8 cellular contexts compared by ENCODE assay signal in the genomic region with DNA sequence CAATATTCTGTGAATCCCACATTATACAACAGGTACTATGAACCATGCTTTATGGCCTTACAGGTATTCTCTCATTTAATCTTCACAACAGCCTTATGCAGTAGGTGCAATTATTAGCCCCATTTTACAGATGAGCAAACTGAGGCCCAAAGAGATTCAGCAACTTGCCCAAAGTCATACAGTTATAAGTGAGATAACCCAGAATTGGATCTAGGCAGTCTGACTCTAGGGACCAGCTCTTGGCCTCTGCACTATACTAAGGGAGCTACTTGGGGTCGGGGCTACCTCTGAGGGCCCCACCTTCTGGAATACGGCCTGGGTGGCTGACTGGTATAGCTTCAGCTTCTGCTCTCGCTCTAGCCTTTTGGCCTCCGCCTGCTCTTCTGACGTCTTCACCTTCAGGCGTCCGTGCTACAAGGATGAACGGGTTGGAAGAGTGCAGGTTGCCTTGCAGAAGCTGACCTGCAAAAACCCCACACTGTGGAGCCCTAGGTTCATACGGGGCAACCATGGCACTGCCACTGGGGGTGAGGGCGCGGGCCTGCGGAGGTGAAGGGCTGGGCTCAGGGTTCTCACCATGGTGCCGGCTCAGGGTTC. TPM values are rescaled to one million over a fixed set of nuclear protein-coding genes. Genes with fewer than 3 reads are reported as not detected.
DNase-seq lines count a peak whose midpoint lies in the region; ATAC-seq and TF ChIP-seq lines count a peak whose summit lies in the region.

No MANE protein-coding gene starts in this region.

- H3K9me2 ChIP-seq in GM23248 (ENCODE audit: insufficient read depth) (no peaks in the 10 kb centered on the region), PC-3 (replicated peaks; ENCODE audit: low read length) (no peaks in the 10 kb centered on the region)

- intact Hi-C loops in PC-3 (cut with micrococcal nuclease) = loop anchor here (2.0 kb wide), 2 partner anchors 26 to 28 kb away; a partner anchor contains a TSS

- TSS peak; percentile 56 for BruUV-seq in PC-3 (replicated peaks; lab: Mats Ljungman, UMichigan)

- CTCF ChIA-PET in PC-3 (lab: Charles Lee) = interaction anchor here (0.6 to 1.5 kb wide), 4 partner anchors 26 to 36 kb away, joined by 3 to 9 read pairs (median 4); a partner anchor contains a TSS

- H3K36me3 ChIP-seq in GM23248 (ENCODE audit: low read depth) (no peaks in the 10 kb centered on the region), PC-3 (ENCODE audit: low read depth, low read length) (no peaks in the 10 kb centered on the region), parathyroid adenoma (ENCODE audit: control insufficient read depth, insufficient read depth, low read length) (no peaks in the 10 kb centered on the region)

- WGBS in GM23248 (ENCODE audit: low coverage in 1 of 2, low lambda C conversion rate in 2 of 2, missing lambda C conversion rate in 2 of 2), 2 experiments = 11 to 12% methylated on average over 13 of the region's 13 CpGs

- H3K27ac ChIP-seq in GM23248 (no peak overlapping the region), PC-3 (ENCODE audit: low read length) (peak overlapping the region; percentile 76; the same call in 1 of the 2 replicates), epithelial cell of prostate (peak overlapping the region; percentile 100), parathyroid adenoma (peak overlapping the region; percentile 93)

- H2AFZ ChIP-seq in GM23248 = peak overlapping the region; percentile 92
- H2AFZ ChIP-seq in PC-3 (ENCODE audit: low read length) = peak overlapping the region; percentile 99
- peak overlapping the region; percentile 98 for H2AFZ ChIP-seq in parathyroid adenoma

- POLR2A ChIA-PET in PC-3 (lab: Charles Lee; ENCODE audit: unreplicated experiment) = no interaction called here

- ATAC-seq in PC-3 (peak; percentile 19), GM19324 (IDR thresholded peaks at IDR 0.05; ENCODE audit: low FRiP score, unreplicated experiment) (no peak), HG03571 (IDR thresholded peaks at IDR 0.05; ENCODE audit: unreplicated experiment) (no peak)

- no peaks in the 10 kb centered on the region for H3K9me3 ChIP-seq in GM23248 (ENCODE audit: low read depth)
- H3K9me3 ChIP-seq in PC-3 (ENCODE audit: low read length) = no peaks in the 10 kb centered on the region
- no peaks in the 10 kb centered on the region for H3K9me3 ChIP-seq in parathyroid adenoma (ENCODE audit: control insufficient read depth, low read length)

- H3K4me2 ChIP-seq in GM23248 (ENCODE audit: unreplicated experiment) = peak overlapping the region; percentile 87
- H3K4me2 ChIP-seq in PC-3 (ENCODE audit: low read length) = peak overlapping the region; percentile 98
- H3K4me2 ChIP-seq in parathyroid adenoma (ENCODE audit: low read length) = peak overlapping the region; percentile 95

- H4K20me1 ChIP-seq in GM23248 (ENCODE audit: insufficient read depth) = no peaks in the 10 kb centered on the region
- H4K20me1 ChIP-seq in PC-3 (ENCODE audit: low read length) = no peaks in the 10 kb centered on the region

- no peak for TF ChIP-seq CTCF in PC-3 (conservative IDR thresholded peaks at IDR 0.05; ENCODE audit: low read depth, low read length)
- TF ChIP-seq CTCF in parathyroid adenoma (IDR thresholded peaks at IDR 0.05) = no peak

- H3K9ac ChIP-seq in GM23248 (peak overlapping the region; percentile 98), PC-3 (ENCODE audit: low read length) (peak overlapping the region; percentile 99), parathyroid adenoma (peak overlapping the region; percentile 73)

- H3K27me3 ChIP-seq in GM23248 (replicated peaks; ENCODE audit: insufficient read depth) = no peaks in the 10 kb centered on the region
- no peaks in the 10 kb centered on the region for H3K27me3 ChIP-seq in PC-3 (ENCODE audit: low read length)
- H3K27me3 ChIP-seq in parathyroid adenoma (ENCODE audit: control insufficient read depth, insufficient read depth, low read length) = no peaks in the 10 kb centered on the region

- DNase-seq in GM23248 (peak; percentile 55), PC-3 (no peak), epithelial cell of prostate (ENCODE audit: low read depth, low spot score) (no peak), SHP77 (lab: John Stamatoyannopoulos, UW) (no peak), GDM1 (lab: John Stamatoyannopoulos, UW) (no peak)

- H3K4me3 ChIP-seq in GM23248 (peak overlapping the region; percentile 88), PC-3 (ENCODE audit: low read length) (peak overlapping the region; percentile 99), parathyroid adenoma (ENCODE audit: low read depth, low read length) (peak overlapping the region; percentile 99)

- H3K4me1 ChIP-seq in GM23248 (ENCODE audit: insufficient read depth) (peaks cover 3% of the 10 kb centered on the region; the same call in 1 of the 2 replicates), PC-3 (ENCODE audit: insufficient read depth, low read length) (peaks cover 21% of the 10 kb centered on the region), parathyroid adenoma (peaks cover 11% of the 10 kb centered on the region)

- H3F3A ChIP-seq in GM23248 (ENCODE audit: insufficient read depth) (no peaks in the 10 kb centered on the region), PC-3 (ENCODE audit: low read length, unreplicated experiment) (no peaks in the 10 kb centered on the region)

- H3K79me2 ChIP-seq in GM23248 (ENCODE audit: insufficient read depth) = peaks cover 5% of the 10 kb centered on the region; the same call in 1 of the 2 replicates
- H3K79me2 ChIP-seq in PC-3 (ENCODE audit: low read length) = no peaks in the 10 kb centered on the region
- peaks cover 7% of the 10 kb centered on the region for H3K79me2 ChIP-seq in parathyroid adenoma

- in situ Hi-C loops in GM23248 (cut with MboI) = no loop called here

RNA-seq across cellular contexts. Expression of a gene that starts 0.8 kb away (rescaled TPM):
- 18.0 and 34.9 TPM in 2 replicates for total RNA-seq in GM23248 (2014; rRNA removed; shearing (Covaris generic))
- polyA plus RNA-seq in GM23248 (2016; fragmentation: Nextera tagmentation; extraction: Ambion mirVana) = 29.3 and 30.5 TPM in 2 replicates
- total RNA-seq in PC-3 (2014; rRNA removed) = 39.2 and 51.5 TPM in 2 replicates

RNA-seq across cellular contexts. Expression of a gene that starts 7.7 kb away (rescaled TPM):
- total RNA-seq in GM23248 (2014; rRNA removed; shearing (Covaris generic)) = 0.25 and 1.3 TPM in 2 replicates
- 0.34 TPM in 1 of 2 replicates, not detected in the other for polyA plus RNA-seq in GM23248 (2016; fragmentation: Nextera tagmentation; extraction: Ambion mirVana)
- 2.6 and 3.2 TPM in 2 replicates for total RNA-seq in PC-3 (2014; rRNA removed)

RNA-seq across cellular contexts. Expression of a gene that starts 28.2 kb away (rescaled TPM):
- total RNA-seq in GM23248 (2014; rRNA removed; shearing (Covaris generic)) = 32.5 and 41.2 TPM in 2 replicates
- polyA plus RNA-seq in GM23248 (2016; fragmentation: Nextera tagmentation; extraction: Ambion mirVana) = 43.6 and 52.4 TPM in 2 replicates
- total RNA-seq in PC-3 (2014; rRNA removed) = 31.7 and 39.8 TPM in 2 replicates

RNA-seq across cellular contexts. Expression of a gene that starts 28.9 kb away (rescaled TPM):
- 12.8 and 32.1 TPM in 2 replicates for total RNA-seq in GM23248 (2014; rRNA removed; shearing (Covaris generic))
- polyA plus RNA-seq in GM23248 (2016; fragmentation: Nextera tagmentation; extraction: Ambion mirVana) = 31.0 and 34.7 TPM in 2 replicates
- 15.8 and 15.9 TPM in 2 replicates for total RNA-seq in PC-3 (2014; rRNA removed)

RNA-seq across cellular contexts. Expression of a gene that starts 29.0 kb away (rescaled TPM):
- total RNA-seq in GM23248 (2014; rRNA removed; shearing (Covaris generic)) = 19.3 and 23.7 TPM in 2 replicates
- 2.5 and 2.6 TPM in 2 replicates for polyA plus RNA-seq in GM23248 (2016; fragmentation: Nextera tagmentation; extraction: Ambion mirVana)
- total RNA-seq in PC-3 (2014; rRNA removed) = 30.4 and 35.5 TPM in 2 replicates
